ENCODE assay signal across 11 cellular contexts in genomic region chr10:485776-486572, GRCh38.
A peak's percentile ranks its signal among the peaks of the same experiment; 100 is the strongest.
DNase-seq lines count a peak whose midpoint lies in the region; ATAC-seq and TF ChIP-seq lines count a peak whose summit lies in the region.
"Had no signal": no experiment of that assay in that cellular context is flagged by ENCODE, and none has a peak within 500 bp of the region (broad histone marks: within the 10 kb centered on the region; RNA-seq: fewer than 3 reads in every experiment).

No MANE protein-coding gene starts in this region.

- peaks cover 34% of the 10 kb centered on the region for H3K4me1 Mint-ChIP-seq in endothelial cell (ENCODE audit: unreplicated experiment)
- H3K4me1 Mint-ChIP-seq in progenitor cell of endocrine pancreas (ENCODE audit: low read depth), result no peaks in the 10 kb centered on the region

- H3K4me3 Mint-ChIP-seq in endothelial cell (ENCODE audit: unreplicated experiment) (no peak overlapping the region), progenitor cell of endocrine pancreas (ENCODE audit: low read depth) (no peak overlapping the region)

- no peaks in the 10 kb centered on the region for H3K9me3 Mint-ChIP-seq in endothelial cell (ENCODE audit: unreplicated experiment)
- H3K9me3 Mint-ChIP-seq in progenitor cell of endocrine pancreas (ENCODE audit: low read depth), result no peaks in the 10 kb centered on the region

- H3K36me3 Mint-ChIP-seq in endothelial cell (ENCODE audit: low read depth, unreplicated experiment) (peaks cover 4% of the 10 kb centered on the region), progenitor cell of endocrine pancreas (ENCODE audit: insufficient read depth) (peaks cover 13% of the 10 kb centered on the region)

- DNase-seq in NCI-H1105 (lab: John Stamatoyannopoulos, UW) (peak; percentile 9), NCI-H1105 treated with DMSO at 0.1 percent for 48 hours (lab: John Stamatoyannopoulos, UW) (no peak), NCI-H2227 treated with DMSO at 0.1 percent for 48 hours (lab: John Stamatoyannopoulos, UW) (peak; percentile 6), endothelial cell (ENCODE audit: low spot score) (no peak), progenitor cell of endocrine pancreas (ENCODE audit: low spot score, unreplicated experiment) (no peak), NCI-H510A (lab: John Stamatoyannopoulos, UW) (no peak), NOMO-1 (lab: John Stamatoyannopoulos, UW; ENCODE audit: unreplicated experiment in 2 of 2) (no peak)
- DNase-seq: 8988T had no signal

- H3K27ac Mint-ChIP-seq in endothelial cell (ENCODE audit: unreplicated experiment), result peak overlapping the region; percentile 48
- H3K27ac Mint-ChIP-seq in progenitor cell of endocrine pancreas, result peak overlapping the region; percentile 16

- ATAC-seq in HG03196 (IDR thresholded peaks at IDR 0.05; ENCODE audit: unreplicated experiment), result no peak
- ATAC-seq: HCT116, HepG2 had no signal

- TF ChIP-seq CTCF in endothelial cell (IDR thresholded peaks at IDR 0.05; ENCODE audit: unreplicated experiment) (no peak), progenitor cell of endocrine pancreas (IDR thresholded peaks at IDR 0.05; ENCODE audit: unreplicated experiment) (no peak)

- H3K27me3 Mint-ChIP-seq in endothelial cell (ENCODE audit: unreplicated experiment) (peaks cover 14% of the 10 kb centered on the region), progenitor cell of endocrine pancreas (no peaks in the 10 kb centered on the region)

Comparison
In these comparisons a context has a peak if more than half of its experiments do, and no peak if none do; other contexts are left out.
1. DNase-seq: peak in NCI-H1105 (single experiment) and NCI-H2227 treated with DMSO at 0.1 percent for 48 hours (single experiment); none in NCI-H1105 treated with DMSO at 0.1 percent for 48 hours (single experiment), endothelial cell (single experiment), progenitor cell of endocrine pancreas (single experiment), NCI-H510A (single experiment) and NOMO-1 (0 of 2).